8 cellular contexts compared by ENCODE assay signal in the genomic region with DNA sequence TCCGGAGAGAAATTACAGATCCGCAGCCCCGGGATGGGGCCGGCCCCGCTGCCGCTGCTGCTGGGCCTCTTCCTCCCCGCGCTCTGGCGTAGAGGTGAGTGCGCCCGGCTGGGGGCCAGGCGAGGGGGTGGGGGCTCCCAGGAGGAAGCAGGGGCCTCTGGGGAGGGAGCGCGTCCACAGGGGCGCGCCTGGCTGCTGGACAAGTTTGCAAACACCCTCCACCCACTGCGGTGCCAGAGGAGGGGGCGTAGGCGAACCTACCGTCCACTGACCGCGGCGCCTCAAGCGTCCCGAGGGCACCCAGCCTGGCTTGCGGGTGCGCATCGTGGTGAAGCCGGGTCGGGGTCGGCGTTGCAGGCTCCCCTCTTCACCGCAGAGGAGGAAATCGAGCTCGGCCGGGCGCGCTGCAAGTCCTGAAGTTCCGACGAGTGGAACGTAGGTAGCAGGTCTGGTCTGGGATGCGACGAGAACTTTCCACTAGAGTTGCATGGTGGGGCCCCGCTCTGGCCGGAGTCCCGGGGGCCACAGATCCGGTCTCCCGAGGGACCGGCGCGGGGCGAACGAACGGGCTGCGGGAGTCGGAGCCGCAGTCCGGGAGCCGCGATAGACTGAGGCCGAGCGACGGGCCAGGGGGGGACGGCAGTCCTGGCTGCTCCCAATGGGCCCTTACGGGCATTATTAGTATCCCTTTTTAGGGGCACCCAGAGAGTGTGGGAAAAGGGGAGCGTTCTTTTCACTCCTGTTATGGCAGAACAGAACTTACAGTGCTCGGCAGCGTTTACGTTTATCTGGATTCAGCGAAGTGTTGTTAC. TPM values are rescaled to one million over a fixed set of nuclear protein-coding genes. Genes with fewer than 3 reads are reported as not detected.
DNase-seq lines count a peak whose midpoint lies in the region; ATAC-seq and TF ChIP-seq lines count a peak whose summit lies in the region.

No MANE protein-coding gene starts in this region.

- H3K56ac ChIP-seq in H9 (ENCODE audit: insufficient read length, low read depth, low read length): no peak overlapping the region

- no peak overlapping the region for H2AK5ac ChIP-seq in H9 (ENCODE audit: insufficient read length, low read length)

- H3K27ac ChIP-seq in H9 (ENCODE audit: insufficient read length, low read depth, low read length) (no peak overlapping the region), neural cell (ENCODE audit: low read length) (no peak overlapping the region)

- H4K91ac ChIP-seq in H9 (ENCODE audit: insufficient read length, low read depth, low read length): no peak overlapping the region

- no peak overlapping the region for H3K18ac ChIP-seq in H9 (ENCODE audit: insufficient read length, low read depth, low read length)

- H3K4me3 Mint-ChIP-seq in CD14-positive monocyte: peak overlapping the region; percentile 85 to 93
- H3K4me3 Mint-ChIP-seq in H9: peak overlapping the region; percentile 77 to 92
- peak overlapping the region; percentile 64 for H3K4me3 Mint-ChIP-seq in activated CD4-positive, alpha-beta memory T cell treated with anti-CD3 and anti-CD28 coated beads for 36 hours

- no peak overlapping the region for H2BK15ac ChIP-seq in H9 (ENCODE audit: low read depth, low read length)

- H3K36me3 ChIP-seq in neural cell (ENCODE audit: insufficient read depth, low read length): no peaks in the 10 kb centered on the region

- intact Hi-C loops in CD14-positive monocyte (cut with micrococcal nuclease): loop anchor here (5.0 kb wide), 1 partner anchor 148 kb away; no protein-coding TSS in a partner anchor
- intact Hi-C loops in activated CD4-positive, alpha-beta memory T cell treated with anti-CD3 and anti-CD28 coated beads for 36 hours (cut with micrococcal nuclease): no loop called here

- H3K9ac ChIP-seq in H9 (ENCODE audit: extremely low read depth, insufficient read length, low read length) (peak overlapping the region; percentile 52), neural cell (ENCODE audit: low read length) (peak overlapping the region; percentile 34)

- TF ChIP-seq CTCF in CD14-positive monocyte (IDR thresholded peaks at IDR 0.05) (no peak), H9 (conservative IDR thresholded peaks at IDR 0.05) (no peak), neural cell (IDR thresholded peaks at IDR 0.05; ENCODE audit: poor library complexity, severe bottlenecking) (no peak)

- POLR2A ChIA-PET in activated CD4-positive, alpha-beta memory T cell treated with anti-CD3 and anti-CD28 coated beads for 36 hours (lab: Charles Lee): no interaction called here

- no peaks in the 10 kb centered on the region for H3K9me2 ChIP-seq in neural cell (ENCODE audit: insufficient read depth, low read length)

- no peak overlapping the region for H3K4ac ChIP-seq in H9 (ENCODE audit: low read depth, low read length)

- no peaks in the 10 kb centered on the region for H3K4me1 ChIP-seq in H9 (ENCODE audit: insufficient read depth, low read length)

- no peak for ATAC-seq in HG03457 (IDR thresholded peaks at IDR 0.05; ENCODE audit: unreplicated experiment)
- no peak for ATAC-seq in GM21723 (IDR thresholded peaks at IDR 0.05; ENCODE audit: unreplicated experiment)

- no peak overlapping the region for H2BK20ac ChIP-seq in H9 (ENCODE audit: low read depth, low read length, poor library complexity, severe bottlenecking)

- H2BK12ac ChIP-seq in H9 (ENCODE audit: insufficient read length, low read depth, low read length): no peak overlapping the region

- H3K79me1 ChIP-seq in H9 (ENCODE audit: insufficient read depth, low read depth, low read length, poor library complexity, severe bottlenecking): no peaks in the 10 kb centered on the region

- H3K9me3 ChIP-seq in H9 (ENCODE audit: control insufficient read depth, low read depth, low read length): no peaks in the 10 kb centered on the region
- H3K9me3 ChIP-seq in neural cell (ENCODE audit: low read length): no peaks in the 10 kb centered on the region

- H4K20me1 ChIP-seq in H9 (ENCODE audit: control insufficient read depth, insufficient read depth, insufficient read length) (no peaks in the 10 kb centered on the region), neural cell (ENCODE audit: insufficient read depth) (no peaks in the 10 kb centered on the region)

- peaks cover 6% of the 10 kb centered on the region for H3K23me2 ChIP-seq in H9 (ENCODE audit: insufficient read length, low read depth, low read length, poor library complexity, severe bottlenecking)

- peak overlapping the region; percentile 84 for H3K4me3 ChIP-seq in neural cell (ENCODE audit: low read length)

- no peak overlapping the region for H3T11ph ChIP-seq in H9 (ENCODE audit: low read length)

- TF ChIP-seq EP300 in neural cell (conservative IDR thresholded peaks at IDR 0.05; ENCODE audit: poor library complexity, severe bottlenecking): no peak

- H3K27ac Mint-ChIP-seq in CD14-positive monocyte (no peak overlapping the region), H9 (no peak overlapping the region)
- H3K27ac Mint-ChIP-seq in activated CD4-positive, alpha-beta memory T cell treated with anti-CD3 and anti-CD28 coated beads for 36 hours: no peak overlapping the region

- peaks cover 4% of the 10 kb centered on the region; the same call in 1 of the 2 replicates for H3K27me3 ChIP-seq in H9 (ENCODE audit: insufficient read depth, low read length)
- peaks cover 36% of the 10 kb centered on the region for H3K27me3 ChIP-seq in neural cell (ENCODE audit: insufficient read depth, low read depth, low read length)

- no peak overlapping the region for H2BK120ac ChIP-seq in H9 (ENCODE audit: low read depth, low read length, poor library complexity, severe bottlenecking)

- no peak overlapping the region for H2BK5ac ChIP-seq in H9 (ENCODE audit: insufficient read length, low read length)

- no CpG with 5 or more reads among the region's 70 CpGs for WGBS in H9 (ENCODE audit: extremely low coverage, insufficient read length, low lambda C conversion rate)

- CTCF ChIA-PET in activated CD4-positive, alpha-beta memory T cell treated with anti-CD3 and anti-CD28 coated beads for 36 hours (lab: Charles Lee): interaction anchor here (2.4 to 2.7 kb wide), 2 partner anchors 11 to 148 kb away, joined by 10 to 14 read pairs; no protein-coding TSS in a partner anchor

- H3K27me3 Mint-ChIP-seq in CD14-positive monocyte (ENCODE audit: low read depth in 3 of 3) (peaks cover 20 to 36% (median 23%) of the 10 kb centered on the region in 3 donors), H9 (ENCODE audit: low read depth) (peaks cover 49% of the 10 kb centered on the region)
- H3K27me3 Mint-ChIP-seq in activated CD4-positive, alpha-beta memory T cell treated with anti-CD3 and anti-CD28 coated beads for 36 hours: peaks cover 23% of the 10 kb centered on the region

- no peaks in the 10 kb centered on the region for H3K79me2 ChIP-seq in H9 (ENCODE audit: insufficient read depth, low read length)
- H3K79me2 ChIP-seq in neural cell (replicated peaks; ENCODE audit: insufficient read depth, low read length): no peaks in the 10 kb centered on the region

- H3K9me3 Mint-ChIP-seq in CD14-positive monocyte (peaks cover 0 to 7% (median 5%) of the 10 kb centered on the region in 7 donors), H9 (no peaks in the 10 kb centered on the region)
- H3K9me3 Mint-ChIP-seq in activated CD4-positive, alpha-beta memory T cell treated with anti-CD3 and anti-CD28 coated beads for 36 hours: no peaks in the 10 kb centered on the region

- H3K4me1 Mint-ChIP-seq in CD14-positive monocyte: peaks cover 33% of the 10 kb centered on the region
- peaks cover 32 to 37% of the 10 kb centered on the region in 2 experiments for H3K4me1 Mint-ChIP-seq in H9
- H3K4me1 Mint-ChIP-seq in activated CD4-positive, alpha-beta memory T cell treated with anti-CD3 and anti-CD28 coated beads for 36 hours (ENCODE audit: low read depth): peaks cover 6% of the 10 kb centered on the region

- TF ChIP-seq POLR2A in erythroblast (IDR thresholded peaks at IDR 0.05; ENCODE audit: low read length): no peak

- DNase-seq in CD14-positive monocyte (ENCODE audit: low spot score) (no peak), H9 (no peak), erythroblast (lab: John Stamatoyannopoulos, UW) (peak; percentile 27 to 46), globus pallidus (ENCODE audit: low spot score) (no peak)
- peak; percentile 33 for DNase-seq in activated CD4-positive, alpha-beta memory T cell treated with anti-CD3 and anti-CD28 coated beads for 36 hours

- no peak overlapping the region for H3K23ac ChIP-seq in H9 (ENCODE audit: insufficient read length, low read depth, low read length)

- H4K8ac ChIP-seq in H9 (replicated peaks; ENCODE audit: insufficient read length, low read depth, low read length): no peak overlapping the region

- no peak overlapping the region for H2AFZ ChIP-seq in H9 (ENCODE audit: low read length)
- peak overlapping the region; percentile 14 for H2AFZ ChIP-seq in neural cell (ENCODE audit: low read depth, low read length)

- no peak for TF ChIP-seq RAD21 in neural cell (conservative IDR thresholded peaks at IDR 0.05)

- H4K5ac ChIP-seq in H9 (ENCODE audit: insufficient read length, low read depth, low read length): no peak overlapping the region

- H3K4me2 ChIP-seq in H9 (ENCODE audit: insufficient read depth, insufficient read length, low read length) (peak overlapping the region; percentile 63), neural cell (ENCODE audit: low read length) (peak overlapping the region; percentile 14)

- H3K14ac ChIP-seq in H9 (ENCODE audit: insufficient read depth, low read length): peak overlapping the region; percentile 52; the same call in 1 of the 2 replicates

- H3K36me3 Mint-ChIP-seq in CD14-positive monocyte (peaks cover 0 to 4% of the 10 kb centered on the region in 2 donors), H9 (ENCODE audit: insufficient read depth in 1 of 3, low read depth in 3 of 3) (no peaks in the 10 kb centered on the region; a peak in 1 of 7 replicates)
- no peaks in the 10 kb centered on the region for H3K36me3 Mint-ChIP-seq in activated CD4-positive, alpha-beta memory T cell treated with anti-CD3 and anti-CD28 coated beads for 36 hours

- H3F3A ChIP-seq in neural cell (ENCODE audit: insufficient read depth, low read length, poor library complexity, severe bottlenecking): no peaks in the 10 kb centered on the region

TF ChIP-seq in neural cell, 6 proteins besides CTCF, POLR2A, EP300 and RAD21 (continues in another document):
- TF ChIP-seq MXI1 (conservative IDR thresholded peaks at IDR 0.05; ENCODE audit: poor library complexity, severe bottlenecking): no peak
- no peak for TF ChIP-seq POLR2AphosphoS5 (IDR thresholded peaks at IDR 0.05)

RNA-seq across cellular contexts. Expression of a gene that starts 0.5 kb away (rescaled TPM):
- polyA plus RNA-seq in CD14-positive monocyte: 1 to 10 TPM; 4.1 to 4.2 TPM
- 4.2 and 4.8 TPM in 2 replicates for total RNA-seq in H9 (2021)
- 1 to 10 TPM; 1.0 to 1.2 TPM for total RNA-seq in activated CD4-positive, alpha-beta memory T cell treated with anti-CD3 and anti-CD28 coated beads for 36 hours
- 0.16 and 0.53 TPM in 2 replicates for polyA plus RNA-seq in neural cell
- 0.24 and 0.35 TPM in 2 replicates for polyA minus RNA-seq in neural cell

RNA-seq across cellular contexts. Expression of a gene that starts 14.9 kb away (rescaled TPM):
- polyA plus RNA-seq in CD14-positive monocyte (1 to 10 TPM; 4.2 to 6.8 TPM), neural cell (13.8 and 26.5 TPM in 2 replicates)
- total RNA-seq in H9 (2021): 79.1 and 87.7 TPM in 2 replicates
- 10 to 100 TPM; 88.8 to 90.2 TPM for total RNA-seq in activated CD4-positive, alpha-beta memory T cell treated with anti-CD3 and anti-CD28 coated beads for 36 hours
- polyA minus RNA-seq in neural cell: 49.9 and 71.1 TPM in 2 replicates

Comparison
In these comparisons a context has a peak if more than half of its experiments do, and no peak if none do; other contexts are left out.
1. DNase-seq: peak in activated CD4-positive, alpha-beta memory T cell treated with anti-CD3 and anti-CD28 coated beads for 36 hours (single experiment) and erythroblast (2 of 2); none in CD14-positive monocyte (single experiment), H9 (single experiment) and globus pallidus (single experiment).
2. Peak in every context shown above with its lines, with median percentiles within 50 percentile points of each other: H3K4me3 Mint-ChIP-seq.